ENCODE assay signal across 23 cellular contexts in the genomic region with DNA sequence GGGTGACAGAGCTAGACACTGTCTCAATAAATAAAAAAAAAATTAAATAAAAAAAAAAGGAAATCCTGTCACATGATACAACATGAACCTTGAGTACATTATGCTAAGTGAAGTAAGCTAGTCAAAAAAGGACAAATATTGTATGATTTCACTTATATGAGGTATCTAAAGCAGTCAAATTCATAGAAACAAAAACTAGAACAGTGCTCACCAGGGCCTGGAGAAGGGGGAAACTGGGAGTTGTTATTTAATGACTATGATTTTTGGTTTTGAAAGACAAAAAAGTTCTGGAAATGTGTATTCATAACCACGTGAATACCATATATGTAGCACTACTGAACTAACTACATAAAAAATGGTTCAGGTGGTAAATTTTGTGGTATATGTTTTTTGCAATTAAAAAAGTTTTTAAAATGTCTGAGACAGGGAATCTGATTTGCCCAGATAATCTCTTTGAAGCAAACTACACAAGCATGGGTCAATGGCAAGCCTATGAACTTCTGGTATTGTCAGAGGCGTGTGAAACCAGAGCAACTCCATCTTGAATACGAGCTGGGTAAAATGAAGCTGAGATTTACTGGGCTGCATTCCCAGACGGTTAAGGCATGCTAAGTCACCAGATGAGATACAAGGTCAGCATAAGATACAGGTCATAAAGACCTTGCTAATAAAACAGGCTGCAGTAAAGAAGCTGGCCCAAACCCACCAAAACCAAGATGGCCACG.
"Had no signal": no experiment of that assay in that cellular context is flagged by ENCODE, and none has a peak within 500 bp of the region (broad histone marks: within the 10 kb centered on the region; RNA-seq: fewer than 3 reads in every experiment).

No MANE protein-coding gene starts in this region.

- H3K36me3 ChIP-seq: breast epithelium, neutrophil, right lobe of liver had no signal

- ATAC-seq: mucosa of descending colon, right lobe of liver had no signal

- H3K27me3 ChIP-seq: breast epithelium, esophagus squamous epithelium, neutrophil, right lobe of liver, SJSA1, tibial nerve had no signal

- H3K4me1 ChIP-seq: breast epithelium, esophagus squamous epithelium, right lobe of liver, SJSA1 had no signal

- H3K4me3 ChIP-seq: breast epithelium, esophagus squamous epithelium, left ventricle myocardium inferior, lung, mucosa of descending colon, right lobe of liver, SJSA1, tibial nerve had no signal

- DNase-seq: activated CD4-positive, alpha-beta memory T cell treated with anti-CD3 and anti-CD28 coated beads for 36 hours; amniotic stem cell; central memory CD4-positive, alpha-beta T cell; effector CD4-positive, alpha-beta T cell; esophagus squamous epithelium; foreskin melanocyte; left ventricle myocardium inferior; mucosa of descending colon; nephron progenitor cell; right lobe of liver; stimulated activated CD4-positive, alpha-beta T cell treated with anti-CD3 and anti-CD28 coated beads, Interleukin-12 subunit alpha, Interleukin-12 subunit beta, amount 100 ng/mL, for 4 hours; stimulated activated CD4-positive, alpha-beta T cell treated with anti-CD3 and anti-CD28 coated beads, Interleukin-4, amount 100 ng/mL, for 1 hour; T-helper 2 cell had no signal

- H3K27ac Mint-ChIP-seq: activated CD4-positive, alpha-beta memory T cell treated with anti-CD3 and anti-CD28 coated beads for 36 hours; activated naive CD8-positive, alpha-beta T cell; dendritic cell treated with granulocyte-macrophage colony-stimulating factor and Interleukin-4, amounts not matched to agents 40 ng/mL and 50 ng/mL, for 4 days; nephron progenitor cell had no signal

- H3K4me3 Mint-ChIP-seq: activated CD4-positive, alpha-beta memory T cell treated with anti-CD3 and anti-CD28 coated beads for 36 hours; activated naive CD8-positive, alpha-beta T cell; dendritic cell treated with granulocyte-macrophage colony-stimulating factor and Interleukin-4, amounts not matched to agents 40 ng/mL and 50 ng/mL, for 4 days; nephron progenitor cell had no signal

- H3K27ac ChIP-seq: breast epithelium, epithelial cell of prostate, esophagus squamous epithelium, left ventricle myocardium inferior, neutrophil, right lobe of liver, SJSA1, tibial nerve had no signal

- H3K9me3 Mint-ChIP-seq: activated CD4-positive, alpha-beta memory T cell treated with anti-CD3 and anti-CD28 coated beads for 36 hours; activated T-helper 2 cell treated with anti-CD3 and anti-CD28 coated beads, Interferon-gamma antibody, Interleukin-2, Interleukin-4, amounts not matched to agents 10 μg/mL and 5 μg/mL and 100 μg/mL, durations not matched to agents 14 hours and 24 hours and 36 hours; dendritic cell treated with granulocyte-macrophage colony-stimulating factor and Interleukin-4, amounts not matched to agents 40 ng/mL and 50 ng/mL, for 4 days had no signal

- H3K9me3 ChIP-seq: breast epithelium, esophagus squamous epithelium, left ventricle myocardium inferior, mucosa of descending colon, neutrophil, right lobe of liver, SJSA1, tibial nerve had no signal

- H3K27me3 Mint-ChIP-seq: activated CD4-positive, alpha-beta memory T cell treated with anti-CD3 and anti-CD28 coated beads for 36 hours; activated naive CD8-positive, alpha-beta T cell; dendritic cell treated with granulocyte-macrophage colony-stimulating factor and Interleukin-4, amounts not matched to agents 40 ng/mL and 50 ng/mL, for 4 days; progenitor cell of endocrine pancreas had no signal
